ENCODE assay signal across 17 cellular contexts in genomic region chr12:110993425-110993824, GRCh38. TPM values are rescaled to one million over a fixed set of nuclear protein-coding genes. Genes with fewer than 3 reads are reported as not detected.
DNase-seq lines count a peak whose midpoint lies in the region; ATAC-seq and TF ChIP-seq lines count a peak whose summit lies in the region.
"Had no signal": no experiment of that assay in that cellular context is flagged by ENCODE, and none has a peak within 500 bp of the region (broad histone marks: within the 10 kb centered on the region; RNA-seq: fewer than 3 reads in every experiment).

No MANE protein-coding gene starts in this region.

- H3K36me3 Mint-ChIP-seq in CD8-positive, alpha-beta memory T cell = peaks cover 0 to 3% (median 0%) of the 10 kb centered on the region in 3 donors

- no peak for TF ChIP-seq CTCF in BE2C (IDR thresholded peaks at IDR 0.05; ENCODE audit: low read depth, low read length)

- peak; percentile 33 for DNase-seq in BE2C
- peak; percentile 28 for DNase-seq in H7
- DNase-seq in SK-MEL-5 (ENCODE audit: low read depth, low spot score) = peak; percentile 26
- DNase-seq in iPS-NIHi11 (ENCODE audit: low spot score) = peak; percentile 30
- no peak for DNase-seq in NCI-H345 (lab: John Stamatoyannopoulos, UW)
- DNase-seq in CD8-positive, alpha-beta memory T cell = no peak
- DNase-seq: COR-L47, DMS153, KG1, MG63, NCI-H1417 treated with DMSO at 0.1 percent for 48 hours, NCI-H2029, PC-9 had no signal

- no peaks in the 10 kb centered on the region; the same call in 1 of the 2 replicates for H3K27me3 ChIP-seq in BE2C
- no peaks in the 10 kb centered on the region for H3K27me3 ChIP-seq in H7 (ENCODE audit: control insufficient read depth, insufficient read depth, low read length)
- peaks cover 10% of the 10 kb centered on the region for H3K27me3 ChIP-seq in CD8-positive, alpha-beta memory T cell (ENCODE audit: insufficient read depth, low read length, poor library complexity, severe bottlenecking)

- in situ Hi-C loops in SK-MEL-5 (cut with HindIII; ENCODE audit: low pct_unique_long_range_greater_than_20kb, low sequenced_read_pairs) = no loop called here

- H3K4me1 ChIP-seq in BE2C = no peaks in the 10 kb centered on the region
- no peaks in the 10 kb centered on the region for H3K4me1 ChIP-seq in CD8-positive, alpha-beta memory T cell (ENCODE audit: insufficient read depth, low read length)

- POLR2A ChIA-PET in CD8-positive, alpha-beta memory T cell (lab: Charles Lee) = no interaction called here

- H3K27ac ChIP-seq in CD8-positive, alpha-beta memory T cell (ENCODE audit: low read depth, low read length) = no peak overlapping the region
- H3K27ac ChIP-seq: PC-9 had no signal

- CTCF ChIA-PET in CD8-positive, alpha-beta memory T cell (lab: Charles Lee) = no interaction called here

- H3K27ac Mint-ChIP-seq in CD8-positive, alpha-beta memory T cell = no peak overlapping the region
- H3K27ac Mint-ChIP-seq: B cell had no signal

- H3K9me3 Mint-ChIP-seq in CD8-positive, alpha-beta memory T cell = peaks cover 0 to 11% (median 9%) of the 10 kb centered on the region in 5 donors

- H3K36me3 ChIP-seq in BE2C (no peaks in the 10 kb centered on the region), H7 (replicated peaks; ENCODE audit: control insufficient read depth, insufficient read depth, low read length) (no peaks in the 10 kb centered on the region)
- H3K36me3 ChIP-seq in CD8-positive, alpha-beta memory T cell (ENCODE audit: insufficient read depth, low read length) = no peaks in the 10 kb centered on the region
- H3K36me3 ChIP-seq: MG63 had no signal

- peaks cover 5% of the 10 kb centered on the region; the same call in 1 of the 2 replicates for H3K9me3 ChIP-seq in BE2C
- H3K9me3 ChIP-seq in CD8-positive, alpha-beta memory T cell (ENCODE audit: low read length) = peaks cover 4% of the 10 kb centered on the region

- no peak for ATAC-seq in GM19463 (IDR thresholded peaks at IDR 0.05; ENCODE audit: unreplicated experiment)
- ATAC-seq: Right ventricle myocardium inferior had no signal

- peaks cover 12 to 48% of the 10 kb centered on the region in 2 donors for H3K27me3 Mint-ChIP-seq in CD8-positive, alpha-beta memory T cell

- H3K4me3 ChIP-seq in BE2C (ENCODE audit: low read depth, low read length) = no peak overlapping the region
- H3K4me3 ChIP-seq in H7 (ENCODE audit: insufficient read depth, low read depth, low read length) = no peak overlapping the region
- no peak overlapping the region for H3K4me3 ChIP-seq in CD8-positive, alpha-beta memory T cell (ENCODE audit: low read length)
- H3K4me3 ChIP-seq: MG63, PC-9 had no signal

- no peak overlapping the region for H3K4me3 Mint-ChIP-seq in CD8-positive, alpha-beta memory T cell
- H3K4me3 Mint-ChIP-seq: B cell had no signal

- H3K4me1 Mint-ChIP-seq in CD8-positive, alpha-beta memory T cell = no peaks in the 10 kb centered on the region
- H3K4me1 Mint-ChIP-seq: B cell had no signal

RNA-seq across cellular contexts. Expression of gene CUX2, which starts 40.5 kb away (rescaled TPM):
- polyA plus RNA-seq in BE2C (2012; ENCODE audit: insufficient read depth, insufficient read length, low read depth) = 0.66 TPM
- 4.2 and 4.5 TPM in 2 replicates for total RNA-seq in H7 (2014; rRNA removed; shearing (Covaris generic))
- total RNA-seq in SK-MEL-5 (2014; rRNA removed; shearing (Covaris generic)) = not detected in 2 replicates
- 0.14 TPM in 1 of 2 replicates, not detected in the other for polyA plus RNA-seq in SK-MEL-5 (2015; cell fraction: cytosol; rRNA removed)
- polyA plus RNA-seq in SK-MEL-5 (2015; cell fraction: nucleus; rRNA removed) = 0.05 and 0.31 TPM in 2 replicates
- not detected for total RNA-seq in CD8-positive, alpha-beta memory T cell
- polyA plus RNA-seq in CD8-positive, alpha-beta memory T cell = not detected
- total RNA-seq: B cell; PC-9; Right ventricle myocardium inferior; T-helper 2 cell treated with Interferon-gamma antibody and Interleukin-4, amounts not matched to agents 100 ng/mL and 5 ng/mL, for 36 hours had no signal

Comparison
In these comparisons a context has a peak if more than half of its experiments do, and no peak if none do; other contexts are left out.
1. DNase-seq: peak in BE2C (single experiment), H7 (single experiment), SK-MEL-5 (single experiment) and iPS-NIHi11 (single experiment); none in NCI-H345 (single experiment) and CD8-positive, alpha-beta memory T cell (0 of 5).